ENCODE assay signal across 17 cellular contexts in genomic region chr17:78121801-78122220, GRCh38. TPM values are rescaled to one million over a fixed set of nuclear protein-coding genes. Genes with fewer than 3 reads are reported as not detected.
A peak's percentile ranks its signal among the peaks of the same experiment; 100 is the strongest.
DNase-seq lines count a peak whose midpoint lies in the region; ATAC-seq, FAIRE-seq and TF ChIP-seq lines count a peak whose summit lies in the region.
"Had no signal": no experiment of that assay in that cellular context is flagged by ENCODE, and none has a peak within 500 bp of the region (broad histone marks: within the 10 kb centered on the region; RNA-seq: fewer than 3 reads in every experiment).

No MANE protein-coding gene starts in this region.

- intact Hi-C loops in K562 (cut with micrococcal nuclease): no loop called here

- H3K36me3 Mint-ChIP-seq in activated CD4-positive, alpha-beta T cell treated with anti-CD3 and anti-CD28 coated beads, Interleukin-2, amount 10 ng/mL, durations not matched to agents 7 days and 5 days (ENCODE audit: low read depth): peaks cover 64% of the 10 kb centered on the region
- peaks cover 73% of the 10 kb centered on the region for H3K36me3 Mint-ChIP-seq in stimulated activated memory B cell treated with anti-CD40 and anti-IgM and Interleukin-4, amounts not matched to agents 10 μg/mL and 1 μg/mL and 100 μg/mL, for 72 hours

- TF ChIP-seq CTCF in OCI-LY3 (IDR thresholded peaks at IDR 0.05; ENCODE audit: low read depth, low read length) (no peak), K562 (IDR thresholded peaks at IDR 0.05 in 2 of 3, conservative IDR thresholded peaks at IDR 0.05 in 1 of 3; ENCODE audit: insufficient read depth in 2 of 3, low read depth in 1 of 3, low read length in 3 of 3) (no peak), BE2C (IDR thresholded peaks at IDR 0.05; ENCODE audit: low read depth, low read length) (no peak)

- H3K9me3 ChIP-seq in OCI-LY3 (ENCODE audit: insufficient read depth, low read length): no peaks in the 10 kb centered on the region
- no peaks in the 10 kb centered on the region for H3K9me3 ChIP-seq in K562 (replicated peaks; ENCODE audit: control insufficient read depth, insufficient read depth, low read depth, low read length)
- no peaks in the 10 kb centered on the region for H3K9me3 ChIP-seq in BE2C
- H3K9me3 ChIP-seq: A549 had no signal

- H3K4me2 ChIP-seq in OCI-LY3 (ENCODE audit: low read length) (peak overlapping the region; percentile 12), K562 (ENCODE audit: insufficient read depth, low read length) (no peak overlapping the region)
- H3K4me2 ChIP-seq: A549, neural progenitor cell had no signal

- ATAC-seq in K562 (no peak), HG03571 (IDR thresholded peaks at IDR 0.05; ENCODE audit: unreplicated experiment) (no peak)
- ATAC-seq in stimulated activated memory B cell treated with anti-CD40 and anti-IgM and Interleukin-4, amounts not matched to agents 10 μg/mL and 1 μg/mL and 100 μg/mL, for 72 hours: no peak
- ATAC-seq: A549, left lobe of liver had no signal

- peak overlapping the region; percentile 76 for H3K27ac Mint-ChIP-seq in activated CD4-positive, alpha-beta T cell treated with anti-CD3 and anti-CD28 coated beads, Interleukin-2, amount 10 ng/mL, durations not matched to agents 7 days and 5 days
- H3K27ac Mint-ChIP-seq in stimulated activated memory B cell treated with anti-CD40 and anti-IgM and Interleukin-4, amounts not matched to agents 10 μg/mL and 1 μg/mL and 100 μg/mL, for 72 hours: peak overlapping the region; percentile 93
- H3K27ac Mint-ChIP-seq: neural progenitor cell had no signal

- H3K4me1 Mint-ChIP-seq in activated CD4-positive, alpha-beta T cell treated with anti-CD3 and anti-CD28 coated beads, Interleukin-2, amount 10 ng/mL, durations not matched to agents 7 days and 5 days: peaks cover 69% of the 10 kb centered on the region
- peaks cover 78% of the 10 kb centered on the region for H3K4me1 Mint-ChIP-seq in stimulated activated memory B cell treated with anti-CD40 and anti-IgM and Interleukin-4, amounts not matched to agents 10 μg/mL and 1 μg/mL and 100 μg/mL, for 72 hours
- H3K4me1 Mint-ChIP-seq: neural progenitor cell had no signal

- peak overlapping the region; percentile 66 for H3K4me3 Mint-ChIP-seq in activated CD4-positive, alpha-beta T cell treated with anti-CD3 and anti-CD28 coated beads, Interleukin-2, amount 10 ng/mL, durations not matched to agents 7 days and 5 days
- H3K4me3 Mint-ChIP-seq in stimulated activated memory B cell treated with anti-CD40 and anti-IgM and Interleukin-4, amounts not matched to agents 10 μg/mL and 1 μg/mL and 100 μg/mL, for 72 hours: peak overlapping the region; percentile 68
- H3K4me3 Mint-ChIP-seq: neural progenitor cell had no signal

- no peak for FAIRE-seq in K562 (lab: Jason Lieb, UNC)
- FAIRE-seq: A549 had no signal

- no peak for TF ChIP-seq RAD21 in K562 (CRISPR knock-in tag; conservative IDR thresholded peaks at IDR 0.05 in 1 of 2, IDR thresholded peaks at IDR 0.05 in 1 of 2)

- in situ Hi-C loops in K562 (cut with MboI): no loop called here

- CTCF ChIA-PET in activated CD4-positive, alpha-beta T cell treated with anti-CD3 and anti-CD28 coated beads, Interleukin-2, amount 10 ng/mL, durations not matched to agents 7 days and 5 days (lab: Charles Lee): interaction anchor here (0.9 to 10.2 kb wide), 5 partner anchors 9 to 92 kb away, joined by 3 to 118 read pairs (median 4); partner anchors contain the start of genes BIRC5 and TMC8
- CTCF ChIA-PET in K562 (lab: Yijun Ruan, JAX; ENCODE audit: low intra/inter-chr PET ratio): no interaction called here

- no peaks in the 10 kb centered on the region for H3K9me3 Mint-ChIP-seq in activated CD4-positive, alpha-beta T cell treated with anti-CD3 and anti-CD28 coated beads, Interleukin-2, amount 10 ng/mL, durations not matched to agents 7 days and 5 days
- no peaks in the 10 kb centered on the region for H3K9me3 Mint-ChIP-seq in stimulated activated memory B cell treated with anti-CD40 and anti-IgM and Interleukin-4, amounts not matched to agents 10 μg/mL and 1 μg/mL and 100 μg/mL, for 72 hours
- H3K9me3 Mint-ChIP-seq: neural progenitor cell had no signal

- H3K27me3 ChIP-seq in OCI-LY3 (ENCODE audit: low read depth, low read length) (no peaks in the 10 kb centered on the region), K562 (ENCODE audit: control insufficient read depth in 2 of 2, insufficient read depth in 2 of 2, low read length in 2 of 2) (no peaks in the 10 kb centered on the region), BE2C (no peaks in the 10 kb centered on the region)
- H3K27me3 ChIP-seq: brain microvascular endothelial cell, neural progenitor cell had no signal

- H3K27ac ChIP-seq in OCI-LY3 (ENCODE audit: low read length) (no peak overlapping the region), K562 (ENCODE audit: extremely low read depth, low read depth, low read length) (no peak overlapping the region)
- H3K27ac ChIP-seq: A549, brain microvascular endothelial cell, neural progenitor cell had no signal

- no peaks in the 10 kb centered on the region for H3K9me1 ChIP-seq in K562 (ENCODE audit: control insufficient read depth, insufficient read depth, low read length)

- no peak for DNase-seq in activated CD4-positive, alpha-beta T cell treated with anti-CD3 and anti-CD28 coated beads, Interleukin-2, amount 10 ng/mL, durations not matched to agents 7 days and 5 days
- no peak for DNase-seq in activated CD4-positive, alpha-beta T cell treated with anti-CD3 and anti-CD28 coated beads, Interleukin-2, amount 50 U/mL, for 4 hours
- DNase-seq in K562 (ENCODE audit: extremely low read depth in 1 of 4, low spot score in 3 of 4) (peak in 1 of 4 experiments; percentile 11), BE2C (no peak)
- no peak for DNase-seq in stimulated activated CD8-positive, alpha-beta memory T cell treated with anti-CD3 and anti-CD28 coated beads, Interleukin-4, amount 100 ng/mL, for 48 hours
- DNase-seq: brain microvascular endothelial cell, KG1, NCI-H2081 had no signal

- H3K4me3 ChIP-seq in OCI-LY3 (ENCODE audit: low read length): no peak overlapping the region
- H3K4me3 ChIP-seq in K562: no peak overlapping the region
- no peak overlapping the region for H3K4me3 ChIP-seq in BE2C (ENCODE audit: low read depth, low read length)
- H3K4me3 ChIP-seq: A549, neural progenitor cell had no signal

- TF ChIP-seq POLR2A in K562 (conservative IDR thresholded peaks at IDR 0.05): no peak; the same call in 1 of the 2 replicates

- no TSS peak for BruUV-seq in K562 (replicated peaks; lab: Mats Ljungman, UMichigan)

- POLR2A ChIA-PET in activated CD4-positive, alpha-beta T cell treated with anti-CD3 and anti-CD28 coated beads, Interleukin-2, amount 10 ng/mL, durations not matched to agents 7 days and 5 days (lab: Charles Lee): interaction anchor here (1.0 to 1.4 kb wide), 2 partner anchors 12 to 18 kb away, joined by 3 to 4 read pairs; no protein-coding TSS in a partner anchor
- POLR2A ChIA-PET in K562 (lab: Yijun Ruan, JAX): interaction anchor here (0.5 kb wide), 1 partner anchor 16 kb away, joined by 6 read pairs; no protein-coding TSS in a partner anchor

- TF ChIP-seq EP300 in K562 (IDR thresholded peaks at IDR 0.05; ENCODE audit: low read length): no peak

- H3K9ac ChIP-seq in OCI-LY3 (ENCODE audit: low read length): no peak overlapping the region
- peak overlapping the region in 1 of 2 experiments; percentile 51; a peak in 1 of 4 replicates for H3K9ac ChIP-seq in K562 (ENCODE audit: insufficient read depth in 1 of 2, low read depth in 2 of 2, low read length in 2 of 2)
- H3K9ac ChIP-seq: neural progenitor cell had no signal

- H3K36me3 ChIP-seq in OCI-LY3 (replicated peaks; ENCODE audit: low read depth, low read length) (peaks cover 57% of the 10 kb centered on the region), K562 (ENCODE audit: control insufficient read depth, insufficient read depth, low read length) (peaks cover 95% of the 10 kb centered on the region), BE2C (no peaks in the 10 kb centered on the region; the same call in 1 of the 2 replicates)
- H3K36me3 ChIP-seq: neural progenitor cell had no signal

- H3K4me1 ChIP-seq in OCI-LY3 (ENCODE audit: low read length): peaks cover 43% of the 10 kb centered on the region
- H3K4me1 ChIP-seq in K562 (replicated peaks in 1 of 2; ENCODE audit: control insufficient read depth in 2 of 2, insufficient read depth in 2 of 2, low read length in 2 of 2): peaks cover 6 to 80% of the 10 kb centered on the region in 2 experiments
- H3K4me1 ChIP-seq in BE2C: peaks cover 26% of the 10 kb centered on the region
- H3K4me1 ChIP-seq: A549 had no signal

- H3K79me2 ChIP-seq in OCI-LY3 (ENCODE audit: low read length): peaks cover 14% of the 10 kb centered on the region
- H3K79me2 ChIP-seq in K562 (ENCODE audit: control insufficient read depth, insufficient read depth, low read length): peaks cover 53% of the 10 kb centered on the region

- H4K20me1 ChIP-seq in OCI-LY3 (ENCODE audit: insufficient read depth, low read length) (peaks cover 15% of the 10 kb centered on the region), K562 (replicated peaks; ENCODE audit: control insufficient read depth, insufficient read depth, low read length) (peaks cover 2% of the 10 kb centered on the region; the same call in 1 of the 2 replicates)

- WGBS in K562 (ENCODE audit: insufficient coverage, low coverage, missing lambda C conversion rate): 94% methylated on average over 5 of the region's 11 CpGs

- H2AFZ ChIP-seq in OCI-LY3 (ENCODE audit: low read depth, low read length) (no peak overlapping the region), K562 (ENCODE audit: low read depth, low read length) (no peak overlapping the region)
- H2AFZ ChIP-seq: neural progenitor cell had no signal

- H3K27me3 Mint-ChIP-seq in activated CD4-positive, alpha-beta T cell treated with anti-CD3 and anti-CD28 coated beads, Interleukin-2, amount 10 ng/mL, durations not matched to agents 7 days and 5 days: no peaks in the 10 kb centered on the region
- H3K27me3 Mint-ChIP-seq in stimulated activated memory B cell treated with anti-CD40 and anti-IgM and Interleukin-4, amounts not matched to agents 10 μg/mL and 1 μg/mL and 100 μg/mL, for 72 hours: no peaks in the 10 kb centered on the region

RNA-seq across cellular contexts. Expression of gene TMC6, which starts 6.7 kb away (rescaled TPM):
- 100 to 1,000 TPM; 414 to 438 TPM for total RNA-seq in activated CD4-positive, alpha-beta T cell treated with anti-CD3 and anti-CD28 coated beads, Interleukin-2, amount 10 ng/mL, durations not matched to agents 7 days and 5 days
- total RNA-seq in K562 (2011; cell fraction: chromatin; rRNA removed; ENCODE audit: low replicate concordance): 470 and 1,385 TPM in 2 replicates
- 924 and 982 TPM in 2 replicates for total RNA-seq in K562 (2011; cell fraction: nucleolus; rRNA removed)
- total RNA-seq in K562 (2011; cell fraction: nucleoplasm; rRNA removed): 574 and 584 TPM in 2 replicates
- total RNA-seq in K562 (2014; rRNA removed) (183 and 200 TPM in 2 replicates), K562 (2014; rRNA removed; fragmentation: Illumina TruSeq; extraction: Trizol) (30.2 and 33.0 TPM in 2 replicates), K562 (2015; rRNA removed; fragmentation: Illumina TruSeq; extraction: Trizol) (64.8 and 66.9 TPM in 2 replicates), K562 (2021) (304 and 351 TPM in 2 replicates)
- polyA plus RNA-seq in K562 (2011; rRNA removed) (66.9 and 116 TPM in 2 replicates), K562 (2014; fragmentation: Illumina TruSeq; extraction: Trizol) (36.6 and 87.5 TPM in 2 replicates), K562 (2014; fragmentation: Nextera tagmentation; extraction: Ambion mirVana) (1 to 10 TPM; 4.1 to 8.2 TPM), K562 (2014; rRNA removed) (201 and 246 TPM in 2 replicates)
- 66.0 and 200 TPM in 2 replicates for polyA plus RNA-seq in K562 (2011; cell fraction: cytosol; rRNA removed)
- 537 and 1,067 TPM in 2 replicates for polyA plus RNA-seq in K562 (2011; cell fraction: nucleus; rRNA removed)
- 156 and 191 TPM in 2 replicates for polyA plus RNA-seq in K562 (2012)
- polyA minus RNA-seq in K562 (2011; rRNA and poly(A)+ RNA removed): 21.1 and 34.2 TPM in 2 replicates
- 97.7 and 104 TPM in 2 replicates for polyA minus RNA-seq in K562 (2011; cell fraction: cytosol; rRNA and poly(A)+ RNA removed)
- 176 and 224 TPM in 2 replicates for polyA minus RNA-seq in K562 (2011; cell fraction: nucleus; rRNA and poly(A)+ RNA removed)
- 163 TPM for polyA plus RNA-seq in BE2C (2012; ENCODE audit: insufficient read depth, insufficient read length, low read depth)

RNA-seq across cellular contexts. Expression of gene TMC8, which starts 8.8 kb away (rescaled TPM):
- total RNA-seq in activated CD4-positive, alpha-beta T cell treated with anti-CD3 and anti-CD28 coated beads, Interleukin-2, amount 10 ng/mL, durations not matched to agents 7 days and 5 days: 100 to 1,000 TPM; 331 to 364 TPM
- 23.0 and 64.6 TPM in 2 replicates for total RNA-seq in K562 (2011; cell fraction: chromatin; rRNA removed; ENCODE audit: low replicate concordance)
- total RNA-seq in K562 (2011; cell fraction: nucleolus; rRNA removed): 33.3 and 43.0 TPM in 2 replicates
- total RNA-seq in K562 (2011; cell fraction: nucleoplasm; rRNA removed): 24.9 and 26.8 TPM in 2 replicates
- total RNA-seq in K562 (2014; rRNA removed) (4.8 TPM in 2 replicates), K562 (2014; rRNA removed; fragmentation: Illumina TruSeq; extraction: Trizol) (1.0 and 1.3 TPM in 2 replicates), K562 (2015; rRNA removed; fragmentation: Illumina TruSeq; extraction: Trizol) (1.3 TPM in 2 replicates), K562 (2021) (8.3 and 10.3 TPM in 2 replicates)
- polyA plus RNA-seq in K562 (2011; rRNA removed) (3.5 and 6.1 TPM in 2 replicates), K562 (2014; fragmentation: Illumina TruSeq; extraction: Trizol) (2.8 and 5.7 TPM in 2 replicates), K562 (2014; fragmentation: Nextera tagmentation; extraction: Ambion mirVana) (under 1 TPM; 0.13 to 0.21 TPM), K562 (2014; rRNA removed) (4.1 and 10.9 TPM in 2 replicates)
- 1.9 and 10.1 TPM in 2 replicates for polyA plus RNA-seq in K562 (2011; cell fraction: cytosol; rRNA removed)
- 15.8 and 47.9 TPM in 2 replicates for polyA plus RNA-seq in K562 (2011; cell fraction: nucleus; rRNA removed)
- polyA plus RNA-seq in K562 (2012): 7.4 and 8.2 TPM in 2 replicates
- polyA minus RNA-seq in K562 (2011; rRNA and poly(A)+ RNA removed): 2.4 and 2.5 TPM in 2 replicates
- 2.2 and 4.6 TPM in 2 replicates for polyA minus RNA-seq in K562 (2011; cell fraction: cytosol; rRNA and poly(A)+ RNA removed)
- 9.6 and 12.8 TPM in 2 replicates for polyA minus RNA-seq in K562 (2011; cell fraction: nucleus; rRNA and poly(A)+ RNA removed)
- 2.8 TPM for polyA plus RNA-seq in BE2C (2012; ENCODE audit: insufficient read depth, insufficient read length, low read depth)
- total RNA-seq: Daoy had no signal

RNA-seq across cellular contexts. Expression of gene C17orf99, which starts 24.4 kb away (rescaled TPM):
- not detected for total RNA-seq in activated CD4-positive, alpha-beta T cell treated with anti-CD3 and anti-CD28 coated beads, Interleukin-2, amount 10 ng/mL, durations not matched to agents 7 days and 5 days
- total RNA-seq in K562 (2011; cell fraction: chromatin; rRNA removed; ENCODE audit: low replicate concordance): 66.4 and 86.5 TPM in 2 replicates
- 51.9 and 66.7 TPM in 2 replicates for total RNA-seq in K562 (2011; cell fraction: nucleolus; rRNA removed)
- 36.2 and 47.7 TPM in 2 replicates for total RNA-seq in K562 (2011; cell fraction: nucleoplasm; rRNA removed)
- total RNA-seq in K562 (2014; rRNA removed) (16.8 and 17.3 TPM in 2 replicates), K562 (2014; rRNA removed; fragmentation: Illumina TruSeq; extraction: Trizol) (7.1 and 7.5 TPM in 2 replicates), K562 (2015; rRNA removed; fragmentation: Illumina TruSeq; extraction: Trizol) (4.0 and 5.8 TPM in 2 replicates), K562 (2021) (16.4 and 18.9 TPM in 2 replicates)
- polyA plus RNA-seq in K562 (2011; rRNA removed) (15.9 and 16.2 TPM in 2 replicates), K562 (2014; fragmentation: Illumina TruSeq; extraction: Trizol) (14.3 and 20.0 TPM in 2 replicates), K562 (2014; fragmentation: Nextera tagmentation; extraction: Ambion mirVana) (1 to 10 TPM; 4.1 to 7.7 TPM), K562 (2014; rRNA removed) (16.4 and 19.9 TPM in 2 replicates)
- 11.8 and 31.5 TPM in 2 replicates for polyA plus RNA-seq in K562 (2011; cell fraction: cytosol; rRNA removed)
- polyA plus RNA-seq in K562 (2011; cell fraction: nucleus; rRNA removed): 30.9 and 68.9 TPM in 2 replicates
- polyA plus RNA-seq in K562 (2012): 4.7 and 6.4 TPM in 2 replicates
- 2.7 and 10.0 TPM in 2 replicates for polyA minus RNA-seq in K562 (2011; rRNA and poly(A)+ RNA removed)
- 6.5 and 11.1 TPM in 2 replicates for polyA minus RNA-seq in K562 (2011; cell fraction: cytosol; rRNA and poly(A)+ RNA removed)
- 5.6 and 11.8 TPM in 2 replicates for polyA minus RNA-seq in K562 (2011; cell fraction: nucleus; rRNA and poly(A)+ RNA removed)
- not detected for polyA plus RNA-seq in BE2C (2012; ENCODE audit: insufficient read depth, insufficient read length, low read depth)
- total RNA-seq: Daoy; epithelial cell of proximal tubule; left lobe of liver; T-helper 1 cell treated with Interleukin-12 subunit alpha and Interleukin-12 subunit beta and Interleukin-4 antibody, amounts not matched to agents 30 ng/mL and 1 ng/mL, for 36 hours had no signal
- polyA plus RNA-seq: A549 had no signal

RNA-seq across cellular contexts. Expression of gene SYNGR2, which starts 46.6 kb away (rescaled TPM):
- total RNA-seq in activated CD4-positive, alpha-beta T cell treated with anti-CD3 and anti-CD28 coated beads, Interleukin-2, amount 10 ng/mL, durations not matched to agents 7 days and 5 days: 10 to 100 TPM; 49.7 to 57.6 TPM
- total RNA-seq in K562 (2011; cell fraction: chromatin; rRNA removed; ENCODE audit: low replicate concordance): 68.6 and 254 TPM in 2 replicates
- 327 and 339 TPM in 2 replicates for total RNA-seq in K562 (2011; cell fraction: nucleolus; rRNA removed)
- 222 and 253 TPM in 2 replicates for total RNA-seq in K562 (2011; cell fraction: nucleoplasm; rRNA removed)
- total RNA-seq in K562 (2014; rRNA removed) (87.8 and 120 TPM in 2 replicates), K562 (2014; rRNA removed; fragmentation: Illumina TruSeq; extraction: Trizol) (29.7 and 44.9 TPM in 2 replicates), K562 (2015; rRNA removed; fragmentation: Illumina TruSeq; extraction: Trizol) (68.0 and 68.2 TPM in 2 replicates), K562 (2021) (173 and 185 TPM in 2 replicates)
- polyA plus RNA-seq in K562 (2011; rRNA removed) (159 and 208 TPM in 2 replicates), K562 (2014; fragmentation: Illumina TruSeq; extraction: Trizol) (167 and 172 TPM in 2 replicates), K562 (2014; fragmentation: Nextera tagmentation; extraction: Ambion mirVana) (1 to 10 TPM; 1.4 to 7.6 TPM), K562 (2014; rRNA removed) (140 and 156 TPM in 2 replicates)
- 393 and 921 TPM in 2 replicates for polyA plus RNA-seq in K562 (2011; cell fraction: cytosol; rRNA removed)
- 163 and 222 TPM in 2 replicates for polyA plus RNA-seq in K562 (2011; cell fraction: nucleus; rRNA removed)
- polyA plus RNA-seq in K562 (2012): 104 and 149 TPM in 2 replicates
- polyA minus RNA-seq in K562 (2011; rRNA and poly(A)+ RNA removed): 64.8 and 150 TPM in 2 replicates
- polyA minus RNA-seq in K562 (2011; cell fraction: cytosol; rRNA and poly(A)+ RNA removed): 129 and 147 TPM in 2 replicates
- polyA minus RNA-seq in K562 (2011; cell fraction: nucleus; rRNA and poly(A)+ RNA removed): 33.9 and 38.4 TPM in 2 replicates
- polyA plus RNA-seq in BE2C (2012; ENCODE audit: insufficient read depth, insufficient read length, low read depth): 76.9 TPM

Comparison
In these comparisons a context has a peak if more than half of its experiments do, and no peak if none do; other contexts are left out.
1. RNA of gene TMC8, which starts 8.8 kb away (total RNA-seq): 331 to 364 TPM in activated CD4-positive, alpha-beta T cell treated with anti-CD3 and anti-CD28 coated beads, Interleukin-2, amount 10 ng/mL, durations not matched to agents 7 days and 5 days; 1.0 to 64.6 TPM in K562; every median in the first group is over 4 times any median in the second.